Comparison of ENCODE assay signal across 1 cellular context in genomic region chr15:75145027-75145841, GRCh38.
A peak's percentile ranks its signal among the peaks of the same experiment; 100 is the strongest.
TF ChIP-seq lines count a peak whose summit lies in the region.

No MANE protein-coding gene starts in this region.

TF ChIP-seq in HepG2, 621 proteins besides CTCF, POLR2A, EP300 and RAD21 (continues in another document):
- 0 out of 2 replicates have a peak, but pooled peaks have one; percentile 17 for TF ChIP-seq ZNF414 (CRISPR knock-in tag; IDR thresholded peaks at IDR 0.05)
- peak; percentile 41; the same call in 1 of the 2 replicates for TF ChIP-seq SP4 (CRISPR knock-in tag; IDR thresholded peaks at IDR 0.05)
- TF ChIP-seq ZNF318 (CRISPR knock-in tag; IDR thresholded peaks at IDR 0.05), result no peak
- peak; percentile 53 for TF ChIP-seq PATZ1 (CRISPR knock-in tag; IDR thresholded peaks at IDR 0.05)
- TF ChIP-seq SOX13 (IDR thresholded peaks at IDR 0.05), result no peak
- peak in 1 of 2 experiments; percentile 53; a peak in 1 of 4 replicates for TF ChIP-seq SOX13 (CRISPR knock-in tag; conservative IDR thresholded peaks at IDR 0.05 in 1 of 2, IDR thresholded peaks at IDR 0.05 in 1 of 2)
- TF ChIP-seq HBP1 (CRISPR knock-in tag; IDR thresholded peaks at IDR 0.05; ENCODE audit: low read depth), result no peak
- TF ChIP-seq SP2 (CRISPR knock-in tag; IDR thresholded peaks at IDR 0.05), result no peak
- TF ChIP-seq ZNF724P (CRISPR knock-in tag; IDR thresholded peaks at IDR 0.05; ENCODE audit: borderline replicate concordance), result no peak
- 0 out of 2 replicates have a peak, but pooled peaks have one; percentile 8 for TF ChIP-seq BCL6 (CRISPR knock-in tag; IDR thresholded peaks at IDR 0.05)
- no peak for TF ChIP-seq ZNF678 (CRISPR knock-in tag; IDR thresholded peaks at IDR 0.05)
- TF ChIP-seq JUND (CRISPR knock-in tag; IDR thresholded peaks at IDR 0.05), result peak; percentile 82; the same call in 1 of the 2 replicates
- TF ChIP-seq FOXC1 (CRISPR knock-in tag; IDR thresholded peaks at IDR 0.05; ENCODE audit: borderline replicate concordance), result peak; percentile 37
- TF ChIP-seq TBP (CRISPR knock-in tag; IDR thresholded peaks at IDR 0.05), result no peak
- TF ChIP-seq IRF2 (CRISPR knock-in tag; IDR thresholded peaks at IDR 0.05), result no peak; the same call in 1 of the 2 replicates
- TF ChIP-seq ZNF276 (CRISPR knock-in tag; IDR thresholded peaks at IDR 0.05; ENCODE audit: low read depth), result peak; percentile 75; the same call in 1 of the 2 replicates
- TF ChIP-seq SMAD3 (CRISPR knock-in tag; IDR thresholded peaks at IDR 0.05), result 0 out of 2 replicates have a peak, but pooled peaks have one; percentile 23
- peak; percentile 49; the same call in 1 of the 2 replicates for TF ChIP-seq ZNF605 (CRISPR knock-in tag; IDR thresholded peaks at IDR 0.05)
- TF ChIP-seq ZNF562 (CRISPR knock-in tag; IDR thresholded peaks at IDR 0.05; ENCODE audit: borderline replicate concordance), result no peak
- TF ChIP-seq ZMAT3 (CRISPR knock-in tag; conservative IDR thresholded peaks at IDR 0.05), result 0 out of 2 replicates have a peak, but pooled peaks have one; percentile 26
- TF ChIP-seq MEIS1 (CRISPR knock-in tag; IDR thresholded peaks at IDR 0.05; ENCODE audit: borderline replicate concordance), result peak; percentile 49; the same call in 1 of the 2 replicates
- TF ChIP-seq ZBTB8A (CRISPR knock-in tag; IDR thresholded peaks at IDR 0.05; ENCODE audit: borderline replicate concordance, low read depth), result no peak
- peak; percentile 23; the same call in 1 of the 2 replicates for TF ChIP-seq NRL (CRISPR knock-in tag; IDR thresholded peaks at IDR 0.05; ENCODE audit: borderline replicate concordance)
- TF ChIP-seq SNAPC5 (CRISPR knock-in tag; IDR thresholded peaks at IDR 0.05; ENCODE audit: borderline replicate concordance), result no peak
- TF ChIP-seq ZFX (CRISPR knock-in tag; IDR thresholded peaks at IDR 0.05; ENCODE audit: low read depth), result peak; percentile 68
- no peak for TF ChIP-seq BCLAF1 (IDR thresholded peaks at IDR 0.05)
- TF ChIP-seq ISL2 (CRISPR knock-in tag; IDR thresholded peaks at IDR 0.05), result no peak
- no peak for TF ChIP-seq MAFG (CRISPR knock-in tag; IDR thresholded peaks at IDR 0.05)
- no peak for TF ChIP-seq HOXD1 (CRISPR knock-in tag; IDR thresholded peaks at IDR 0.05)
- TF ChIP-seq REPIN1 (CRISPR knock-in tag; IDR thresholded peaks at IDR 0.05; ENCODE audit: borderline replicate concordance, low read depth), result peak; percentile 44; the same call in 1 of the 2 replicates
- TF ChIP-seq TGIF2 (CRISPR knock-in tag; IDR thresholded peaks at IDR 0.05), result 0 out of 2 replicates have a peak, but pooled peaks have one; percentile 15
- TF ChIP-seq ZC3H13 (CRISPR knock-in tag; IDR thresholded peaks at IDR 0.05), result no peak
- TF ChIP-seq TAF15 (IDR thresholded peaks at IDR 0.05; ENCODE audit: low read depth, low read length, poor library complexity, severe bottlenecking), result no peak
- no peak for TF ChIP-seq ZNF704 (CRISPR knock-in tag; IDR thresholded peaks at IDR 0.05; ENCODE audit: borderline replicate concordance)
- TF ChIP-seq DZIP1 (CRISPR knock-in tag; IDR thresholded peaks at IDR 0.05), result 0 out of 2 replicates have a peak, but pooled peaks have one; percentile 59
- TF ChIP-seq ZNF451 (CRISPR knock-in tag; IDR thresholded peaks at IDR 0.05), result no peak; the same call in 1 of the 2 replicates
- no peak for TF ChIP-seq CHD2 (IDR thresholded peaks at IDR 0.05; ENCODE audit: low read depth, low read length)
- no peak for TF ChIP-seq RELA (CRISPR knock-in tag; IDR thresholded peaks at IDR 0.05)
- TF ChIP-seq ZNF619 (CRISPR knock-in tag; IDR thresholded peaks at IDR 0.05), result 0 out of 2 replicates have a peak, but pooled peaks have one; percentile 34
- no peak for TF ChIP-seq NFE2L2 (IDR thresholded peaks at IDR 0.05; ENCODE audit: low read length)
